Comparison of ENCODE assay signal across 8 cellular contexts in genomic region chr2:70767094-70767698, GRCh38. TPM values are rescaled to one million over a fixed set of nuclear protein-coding genes. Genes with fewer than 3 reads are reported as not detected.
DNase-seq lines count a peak whose midpoint lies in the region; ATAC-seq and TF ChIP-seq lines count a peak whose summit lies in the region.

No MANE protein-coding gene starts in this region.

- H3K27me3 ChIP-seq in KMS-11 (ENCODE audit: insufficient read depth, low read depth), result no peaks in the 10 kb centered on the region
- H3K27me3 ChIP-seq in hepatocyte, result peaks cover 68% of the 10 kb centered on the region

- H3K9ac ChIP-seq in KMS-11, result peak overlapping the region; percentile 93

- H3K4me3 ChIP-seq in KMS-11 (IDR thresholded peaks at IDR 0.05; ENCODE audit: insufficient read depth, low read depth, low read length) (peak overlapping the region; percentile 80), hepatocyte (peak overlapping the region; percentile 37)

- DNase-seq in COLO668 (lab: John Stamatoyannopoulos, UW; ENCODE audit: unreplicated experiment) (peak; percentile 83), hepatocyte (ENCODE audit: low spot score) (peak; percentile 12), foreskin melanocyte (no peak), H4 (ENCODE audit: low spot score) (no peak)
- DNase-seq in activated CD8-positive, alpha-beta memory T cell treated with anti-CD3 and anti-CD28 coated beads, Interleukin-2, amount 50 U/mL, for 4 hours, result peak; percentile 17
- DNase-seq in stimulated activated CD4-positive, alpha-beta T cell treated with anti-CD3 and anti-CD28 coated beads, Interleukin-1b, Interleukin-23, amount 100 ng/mL, for 48 hours, result peak; percentile 5

- H4K20me1 ChIP-seq in KMS-11 (ENCODE audit: insufficient read depth) (no peaks in the 10 kb centered on the region), hepatocyte (ENCODE audit: insufficient read depth, poor library complexity, severe bottlenecking) (no peaks in the 10 kb centered on the region)

- H3K9me3 ChIP-seq in hepatocyte (ENCODE audit: low read depth), result no peaks in the 10 kb centered on the region

- H3K36me3 ChIP-seq in KMS-11 (ENCODE audit: insufficient read depth) (no peaks in the 10 kb centered on the region), hepatocyte (replicated peaks; ENCODE audit: insufficient read depth, low read depth) (no peaks in the 10 kb centered on the region)

- no peaks in the 10 kb centered on the region for H3K9me2 ChIP-seq in hepatocyte (replicated peaks; ENCODE audit: insufficient read depth)

- no peak for ATAC-seq in GM21737 (IDR thresholded peaks at IDR 0.05; ENCODE audit: unreplicated experiment)

- peak overlapping the region; percentile 91 for H2AFZ ChIP-seq in KMS-11 (ENCODE audit: low read depth)
- peak overlapping the region; percentile 73 for H2AFZ ChIP-seq in hepatocyte

- H3K4me2 ChIP-seq in KMS-11, result peak overlapping the region; percentile 93
- peak overlapping the region; percentile 98 for H3K4me2 ChIP-seq in hepatocyte

- no peak for TF ChIP-seq CTCF in KMS-11 (conservative IDR thresholded peaks at IDR 0.05; ENCODE audit: low read depth, low read length)
- TF ChIP-seq CTCF in hepatocyte (IDR thresholded peaks at IDR 0.05; ENCODE audit: poor library complexity), result no peak

- peak overlapping the region; percentile 83 for H3K27ac ChIP-seq in KMS-11
- H3K27ac ChIP-seq in hepatocyte, result no peak overlapping the region

- peaks cover 42% of the 10 kb centered on the region; the same call in 1 of the 2 replicates for H3K79me2 ChIP-seq in KMS-11 (ENCODE audit: insufficient read depth, low read depth)
- H3K79me2 ChIP-seq in hepatocyte, result no peaks in the 10 kb centered on the region

- WGBS in hepatocyte (ENCODE audit: low lambda C conversion rate, missing lambda C conversion rate), result under 1% methylated on average over 38 of the region's 51 CpGs

- H3K4me1 ChIP-seq in KMS-11 (ENCODE audit: low read depth, poor library complexity, severe bottlenecking), result peaks cover 53% of the 10 kb centered on the region
- peaks cover 10% of the 10 kb centered on the region for H3K4me1 ChIP-seq in hepatocyte (ENCODE audit: insufficient read depth)

RNA-seq across cellular contexts. Expression of gene ADD2, which starts 0.8 kb away (rescaled TPM):
- total RNA-seq in hepatocyte, result 1.2 and 2.4 TPM in 2 replicates
- 0.74 and 0.90 TPM in 2 replicates for polyA plus RNA-seq in hepatocyte
- 16.3 and 24.3 TPM in 2 replicates for total RNA-seq in H4 (2014; rRNA removed; shearing (Covaris generic))

RNA-seq across cellular contexts. Expression of gene FIGLA, which starts 23.2 kb away (rescaled TPM):
- total RNA-seq in hepatocyte, result not detected in 2 replicates
- not detected in 2 replicates for polyA plus RNA-seq in hepatocyte
- total RNA-seq in H4 (2014; rRNA removed; shearing (Covaris generic)), result not detected in 2 replicates

RNA-seq across cellular contexts. Expression of gene CLEC4F, which starts 53.2 kb away (rescaled TPM):
- total RNA-seq in hepatocyte, result not detected in 2 replicates
- not detected in 2 replicates for polyA plus RNA-seq in hepatocyte
- not detected in 2 replicates for total RNA-seq in H4 (2014; rRNA removed; shearing (Covaris generic))

Comparison
In these comparisons a context has a peak if more than half of its experiments do, and no peak if none do; other contexts are left out.
1. DNase-seq: peak in COLO668 (single experiment), activated CD8-positive, alpha-beta memory T cell treated with anti-CD3 and anti-CD28 coated beads, Interleukin-2, amount 50 U/mL, for 4 hours (single experiment), hepatocyte (single experiment) and stimulated activated CD4-positive, alpha-beta T cell treated with anti-CD3 and anti-CD28 coated beads, Interleukin-1b, Interleukin-23, amount 100 ng/mL, for 48 hours (single experiment); none in foreskin melanocyte (single experiment) and H4 (single experiment).